In genomic region chr12:2009623-2010022, GRCh38 we compare ENCODE assay signal across 18 cellular contexts. TPM values are rescaled to one million over a fixed set of nuclear protein-coding genes. Genes with fewer than 3 reads are reported as not detected.
A peak's percentile ranks its signal among the peaks of the same experiment; 100 is the strongest.
DNase-seq lines count a peak whose midpoint lies in the region; ATAC-seq and TF ChIP-seq lines count a peak whose summit lies in the region.
"Had no signal": no experiment of that assay in that cellular context is flagged by ENCODE, and none has a peak within 500 bp of the region (broad histone marks: within the 10 kb centered on the region; RNA-seq: fewer than 3 reads in every experiment).

No MANE protein-coding gene starts in this region.

- no peak overlapping the region for H3K4me3 ChIP-seq in spleen
- no peak overlapping the region for H3K4me3 ChIP-seq in coronary artery
- no peak overlapping the region for H3K4me3 ChIP-seq in upper lobe of right lung
- H3K4me3 ChIP-seq: Peyer's patch had no signal

- POLR2A ChIA-PET in activated B cell treated with CpG ODN at 0.5 μM for 24 hours (lab: Charles Lee) = no interaction called here

- H3K27ac ChIP-seq in spleen = no peak overlapping the region
- H3K27ac ChIP-seq in coronary artery = no peak overlapping the region
- H3K27ac ChIP-seq in upper lobe of right lung = no peak overlapping the region
- H3K27ac ChIP-seq: Peyer's patch had no signal

- H3K4me1 Mint-ChIP-seq in activated B cell treated with CpG ODN at 0.5 μM for 24 hours = peaks cover under 1% of the 10 kb centered on the region
- H3K4me1 Mint-ChIP-seq in nephron = peaks cover 48% of the 10 kb centered on the region

- peak; percentile 13 for DNase-seq in ELR (ENCODE audit: low read depth)
- DNase-seq in HuH-7 (ENCODE audit: low spot score) = peak; percentile 31
- no peak for DNase-seq in activated B cell treated with CpG ODN at 0.5 μM for 24 hours
- DNase-seq in spleen = no peak
- no peak for DNase-seq in coronary artery (ENCODE audit: low spot score)
- no peak for DNase-seq in upper lobe of right lung
- DNase-seq: activated CD4-positive, alpha-beta T cell treated with anti-CD3 and anti-CD28 coated beads, Interleukin-2, amount 10 ng/mL, durations not matched to agents 7 days and 5 days; CD8-positive, alpha-beta memory T cell; left colon; natural killer cell; NCI-H2227 treated with DMSO at 0.1 percent for 48 hours; Peyer's patch; substantia nigra; T-helper 17 cell had no signal

- H3K36me3 ChIP-seq in spleen = no peaks in the 10 kb centered on the region
- no peaks in the 10 kb centered on the region for H3K36me3 ChIP-seq in upper lobe of right lung
- H3K36me3 ChIP-seq: Peyer's patch had no signal

- no peak for TF ChIP-seq POLR2A in spleen (IDR thresholded peaks at IDR 0.05)

- H3K27ac Mint-ChIP-seq in activated B cell treated with CpG ODN at 0.5 μM for 24 hours (no peak overlapping the region), nephron (peak overlapping the region in 2 of 3 experiments; percentile 47 to 53)
- H3K27ac Mint-ChIP-seq: activated CD4-positive, alpha-beta T cell treated with anti-CD3 and anti-CD28 coated beads, Interleukin-2, amount 10 ng/mL, durations not matched to agents 7 days and 5 days; activated T-helper 1 cell treated with anti-CD3 and anti-CD28 coated beads, Interleukin-12 subunit alpha, Interleukin-12 subunit beta, Interleukin-2, Interleukin-4 antibody, amounts not matched to agents 30 ng/mL and 10 ng/mL and 1 ng/mL, durations not matched to agents 14 hours and 24 hours and 36 hours; natural killer cell; T-helper 17 cell had no signal

- ATAC-seq in activated B cell treated with CpG ODN at 0.5 μM for 24 hours (ENCODE audit: low read depth) (peak; percentile 40), GM19395 (IDR thresholded peaks at IDR 0.05; ENCODE audit: unreplicated experiment) (no peak), upper lobe of right lung (no peak)
- ATAC-seq: left colon, natural killer cell, sciatic nerve, T-helper 17 cell had no signal

- H3K9me3 ChIP-seq in spleen = no peaks in the 10 kb centered on the region
- no peaks in the 10 kb centered on the region for H3K9me3 ChIP-seq in upper lobe of right lung
- H3K9me3 ChIP-seq: Peyer's patch had no signal

- peaks cover 2 to 21% (median 11%) of the 10 kb centered on the region in 6 donors for H3K4me1 ChIP-seq in spleen
- H3K4me1 ChIP-seq in upper lobe of right lung = peaks cover 13% of the 10 kb centered on the region

- no peak for TF ChIP-seq CTCF in activated B cell treated with CpG ODN at 0.5 μM for 24 hours (IDR thresholded peaks at IDR 0.05)
- TF ChIP-seq CTCF in nephron (IDR thresholded peaks at IDR 0.05; ENCODE audit: unreplicated experiment in 3 of 3) = no peak
- no peak for TF ChIP-seq CTCF in spleen (IDR thresholded peaks at IDR 0.05 in 8 of 11, conservative IDR thresholded peaks at IDR 0.05 in 3 of 11)
- no peak for TF ChIP-seq CTCF in coronary artery (IDR thresholded peaks at IDR 0.05)
- TF ChIP-seq CTCF in upper lobe of right lung (IDR thresholded peaks at IDR 0.05) = no peak

- H3K27me3 ChIP-seq in spleen (replicated peaks in 1 of 7) (no peaks in the 10 kb centered on the region), upper lobe of right lung (no peaks in the 10 kb centered on the region)
- H3K27me3 ChIP-seq: Peyer's patch had no signal

- 27 to 40% (median 35%) methylated on average over 1 of the region's 1 CpG for WGBS in spleen, 5 donors

- CTCF ChIA-PET in activated B cell treated with CpG ODN at 0.5 μM for 24 hours (lab: Charles Lee) = no interaction called here

- H3K27me3 Mint-ChIP-seq in activated B cell treated with CpG ODN at 0.5 μM for 24 hours (no peaks in the 10 kb centered on the region), nephron (ENCODE audit: low read depth) (no peaks in the 10 kb centered on the region)

- no peaks in the 10 kb centered on the region for H3K36me3 Mint-ChIP-seq in activated B cell treated with CpG ODN at 0.5 μM for 24 hours (ENCODE audit: low read depth)
- H3K36me3 Mint-ChIP-seq in nephron (ENCODE audit: low read depth) = no peaks in the 10 kb centered on the region
- H3K36me3 Mint-ChIP-seq: CD8-positive, alpha-beta memory T cell; natural killer cell had no signal

- no peak overlapping the region for H3K4me3 Mint-ChIP-seq in activated B cell treated with CpG ODN at 0.5 μM for 24 hours
- no peak overlapping the region for H3K4me3 Mint-ChIP-seq in nephron
- H3K4me3 Mint-ChIP-seq: activated CD4-positive, alpha-beta T cell treated with anti-CD3 and anti-CD28 coated beads, Interleukin-2, amount 10 ng/mL, durations not matched to agents 7 days and 5 days; activated T-helper 1 cell treated with anti-CD3 and anti-CD28 coated beads, Interleukin-12 subunit alpha, Interleukin-12 subunit beta, Interleukin-2, Interleukin-4 antibody, amounts not matched to agents 30 ng/mL and 10 ng/mL and 1 ng/mL, durations not matched to agents 14 hours and 24 hours and 36 hours; CD8-positive, alpha-beta memory T cell; natural killer cell; T-helper 17 cell had no signal

- H3K9me3 Mint-ChIP-seq in activated B cell treated with CpG ODN at 0.5 μM for 24 hours (peaks cover under 1% of the 10 kb centered on the region), nephron (no peaks in the 10 kb centered on the region)
- H3K9me3 Mint-ChIP-seq: activated CD4-positive, alpha-beta T cell treated with anti-CD3 and anti-CD28 coated beads, Interleukin-2, amount 10 ng/mL, durations not matched to agents 7 days and 5 days; activated T-helper 1 cell treated with anti-CD3 and anti-CD28 coated beads, Interleukin-12 subunit alpha, Interleukin-12 subunit beta, Interleukin-2, Interleukin-4 antibody, amounts not matched to agents 30 ng/mL and 10 ng/mL and 1 ng/mL, durations not matched to agents 14 hours and 24 hours and 36 hours; CD8-positive, alpha-beta memory T cell; natural killer cell had no signal

- intact Hi-C loops in activated B cell treated with CpG ODN at 0.5 μM for 24 hours (cut with micrococcal nuclease) (no loop called here), spleen (cut with DNase I; ENCODE audit: low total_unique reads) (no loop called here), upper lobe of right lung (cut with DNase I) (no loop called here)

RNA-seq across cellular contexts. Expression of gene DCP1B, which starts 5.4 kb away (rescaled TPM):
- total RNA-seq in activated B cell treated with CpG ODN at 0.5 μM for 24 hours (12.4 and 14.7 TPM in 2 replicates), spleen (10 to 100 TPM; 11.1 to 20.8 (median 16.9) TPM), upper lobe of right lung (12.8 TPM)
- polyA plus RNA-seq in spleen = 1 to 10 TPM; 5.5 to 7.6 (median 6.1) TPM

RNA-seq across cellular contexts. Expression of gene CACNA1C, which starts 43.2 kb away (rescaled TPM):
- total RNA-seq in activated B cell treated with CpG ODN at 0.5 μM for 24 hours = 0.02 TPM in 2 replicates
- 10 to 100 TPM; 13.5 to 27.6 (median 23.5) TPM for total RNA-seq in spleen
- 1 to 10 TPM in 2 of 3 donors, under 1 TPM in 1; 0.67 to 3.7 (median 1.5) TPM for polyA plus RNA-seq in spleen
- 15.6 TPM for total RNA-seq in upper lobe of right lung

Comparison
In these comparisons a context has a peak if more than half of its experiments do, and no peak if none do; other contexts are left out.
1. DNase-seq: peak in ELR (single experiment) and HuH-7 (single experiment); none in activated B cell treated with CpG ODN at 0.5 μM for 24 hours (single experiment), spleen (single experiment), coronary artery (single experiment) and upper lobe of right lung (single experiment).
2. RNA of gene CACNA1C, which starts 43.2 kb away (total RNA-seq): 13.5 to 27.6 TPM in spleen and 15.6 TPM in upper lobe of right lung (single experiment); 0.02 TPM in activated B cell treated with CpG ODN at 0.5 μM for 24 hours; every median in the first group is over 10 times any median in the second.